Comparison of ENCODE assay signal across 1 cellular context in the genomic region with DNA sequence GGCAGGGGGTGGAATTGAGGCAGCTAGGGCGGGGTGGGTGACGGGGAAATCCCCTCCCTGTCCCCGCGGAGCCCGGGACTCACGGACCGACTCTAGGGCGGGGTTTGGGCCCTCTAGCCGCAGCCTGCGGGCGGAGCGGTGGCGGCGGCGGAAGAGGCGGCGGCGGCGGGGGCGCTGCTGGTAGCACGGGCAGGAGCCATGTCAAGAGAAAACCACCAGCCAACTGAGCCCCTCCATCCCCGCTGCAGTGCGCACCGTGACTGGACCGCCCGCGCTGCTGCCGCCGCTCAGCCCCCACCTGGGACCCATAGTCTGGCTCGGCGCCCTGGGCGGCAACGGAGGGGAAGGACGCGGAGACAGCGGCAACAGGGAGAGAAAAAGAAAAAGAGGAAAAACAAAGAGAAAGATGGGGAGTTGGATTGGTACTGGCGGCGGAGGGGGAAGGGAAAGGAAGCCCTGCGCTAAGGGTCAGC.
TF ChIP-seq lines count a peak whose summit lies in the region.

No MANE protein-coding gene starts in this region.

TF ChIP-seq in HepG2, 621 proteins besides CTCF, POLR2A, EP300 and RAD21 (continued from another document and continues in another):
- no peak for TF ChIP-seq ZNF251 (CRISPR knock-in tag; IDR thresholded peaks at IDR 0.05)
- no peak for TF ChIP-seq RARG (CRISPR knock-in tag; IDR thresholded peaks at IDR 0.05; ENCODE audit: low read depth)
- TF ChIP-seq, protein P1, sequence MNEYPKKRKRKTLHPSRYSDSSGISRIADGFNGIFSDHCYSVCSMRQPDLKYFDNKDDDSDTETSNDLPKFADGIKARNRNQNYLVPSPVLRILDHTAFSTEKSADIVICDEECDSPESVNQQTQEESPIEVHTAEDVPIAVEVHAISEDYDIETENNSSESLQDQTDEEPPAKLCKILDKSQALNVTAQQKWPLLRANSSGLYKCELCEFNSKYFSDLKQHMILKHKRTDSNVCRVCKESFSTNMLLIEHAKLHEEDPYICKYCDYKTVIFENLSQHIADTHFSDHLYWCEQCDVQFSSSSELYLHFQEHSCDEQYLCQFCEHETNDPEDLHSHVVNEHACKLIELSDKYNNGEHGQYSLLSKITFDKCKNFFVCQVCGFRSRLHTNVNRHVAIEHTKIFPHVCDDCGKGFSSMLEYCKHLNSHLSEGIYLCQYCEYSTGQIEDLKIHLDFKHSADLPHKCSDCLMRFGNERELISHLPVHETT (CRISPR knock-in tag; conservative IDR thresholded peaks at IDR 0.05), result no peak
- TF ChIP-seq SUZ12 (IDR thresholded peaks at IDR 0.05; ENCODE audit: low read depth, low read length), result no peak
- no peak for TF ChIP-seq ZNF101 (CRISPR knock-in tag; IDR thresholded peaks at IDR 0.05; ENCODE audit: borderline replicate concordance, low read depth)
- no peak for TF ChIP-seq AHR (CRISPR knock-in tag; IDR thresholded peaks at IDR 0.05)
- TF ChIP-seq, protein P2, sequence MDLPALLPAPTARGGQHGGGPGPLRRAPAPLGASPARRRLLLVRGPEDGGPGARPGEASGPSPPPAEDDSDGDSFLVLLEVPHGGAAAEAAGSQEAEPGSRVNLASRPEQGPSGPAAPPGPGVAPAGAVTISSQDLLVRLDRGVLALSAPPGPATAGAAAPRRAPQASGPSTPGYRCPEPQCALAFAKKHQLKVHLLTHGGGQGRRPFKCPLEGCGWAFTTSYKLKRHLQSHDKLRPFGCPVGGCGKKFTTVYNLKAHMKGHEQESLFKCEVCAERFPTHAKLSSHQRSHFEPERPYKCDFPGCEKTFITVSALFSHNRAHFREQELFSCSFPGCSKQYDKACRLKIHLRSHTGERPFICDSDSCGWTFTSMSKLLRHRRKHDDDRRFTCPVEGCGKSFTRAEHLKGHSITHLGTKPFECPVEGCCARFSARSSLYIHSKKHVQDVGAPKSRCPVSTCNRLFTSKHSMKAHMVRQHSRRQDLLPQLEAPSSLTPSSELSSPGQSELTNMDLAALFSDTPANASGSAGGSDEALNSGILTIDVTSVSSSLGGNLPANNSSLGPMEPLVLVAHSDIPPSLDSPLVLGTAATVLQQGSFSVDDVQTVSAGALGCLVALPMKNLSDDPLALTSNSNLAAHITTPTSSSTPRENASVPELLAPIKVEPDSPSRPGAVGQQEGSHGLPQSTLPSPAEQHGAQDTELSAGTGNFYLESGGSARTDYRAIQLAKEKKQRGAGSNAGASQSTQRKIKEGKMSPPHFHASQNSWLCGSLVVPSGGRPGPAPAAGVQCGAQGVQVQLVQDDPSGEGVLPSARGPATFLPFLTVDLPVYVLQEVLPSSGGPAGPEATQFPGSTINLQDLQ (CRISPR knock-in tag; IDR thresholded peaks at IDR 0.05), result no peak
- no peak for TF ChIP-seq JARID2 (CRISPR knock-in tag; IDR thresholded peaks at IDR 0.05; ENCODE audit: insufficient replicate concordance)
- TF ChIP-seq, protein P3, sequence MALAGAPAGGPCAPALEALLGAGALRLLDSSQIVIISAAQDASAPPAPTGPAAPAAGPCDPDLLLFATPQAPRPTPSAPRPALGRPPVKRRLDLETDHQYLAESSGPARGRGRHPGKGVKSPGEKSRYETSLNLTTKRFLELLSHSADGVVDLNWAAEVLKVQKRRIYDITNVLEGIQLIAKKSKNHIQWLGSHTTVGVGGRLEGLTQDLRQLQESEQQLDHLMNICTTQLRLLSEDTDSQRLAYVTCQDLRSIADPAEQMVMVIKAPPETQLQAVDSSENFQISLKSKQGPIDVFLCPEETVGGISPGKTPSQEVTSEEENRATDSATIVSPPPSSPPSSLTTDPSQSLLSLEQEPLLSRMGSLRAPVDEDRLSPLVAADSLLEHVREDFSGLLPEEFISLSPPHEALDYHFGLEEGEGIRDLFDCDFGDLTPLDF (CRISPR knock-in tag; IDR thresholded peaks at IDR 0.05), result no peak
- TF ChIP-seq AGO1 (IDR thresholded peaks at IDR 0.05; ENCODE audit: low read depth, low read length, poor library complexity, severe bottlenecking), result peak; percentile 75
- TF ChIP-seq GABPA (IDR thresholded peaks at IDR 0.05; ENCODE audit: low read depth, low read length), result peak; percentile 15; the same call in 1 of the 2 replicates
- TF ChIP-seq GABPA (CRISPR knock-in tag; IDR thresholded peaks at IDR 0.05; ENCODE audit: low read depth), result no peak
- no peak for TF ChIP-seq ZBTB1 (CRISPR knock-in tag; IDR thresholded peaks at IDR 0.05; ENCODE audit: borderline replicate concordance)
- TF ChIP-seq ARHGAP35 (CRISPR knock-in tag; IDR thresholded peaks at IDR 0.05; ENCODE audit: borderline replicate concordance), result peak; percentile 14; the same call in 1 of the 2 replicates
- no peak for TF ChIP-seq NKX3-1 (CRISPR knock-in tag; IDR thresholded peaks at IDR 0.05)
- TF ChIP-seq, protein P4, sequence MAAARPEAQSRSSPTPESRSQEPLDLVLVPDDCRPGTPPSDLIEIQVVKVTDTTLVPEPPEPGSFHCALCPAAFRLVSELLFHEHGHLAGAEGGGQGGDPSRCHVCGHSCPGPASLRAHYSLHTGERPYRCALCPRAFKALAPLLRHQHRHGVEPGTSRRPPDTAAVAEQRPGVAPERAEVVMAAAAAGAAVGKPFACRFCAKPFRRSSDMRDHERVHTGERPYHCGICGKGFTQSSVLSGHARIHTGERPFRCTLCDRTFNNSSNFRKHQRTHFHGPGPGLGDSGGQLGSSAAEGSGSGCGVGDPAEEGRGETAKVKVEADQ (CRISPR knock-in tag; IDR thresholded peaks at IDR 0.05; ENCODE audit: borderline replicate concordance), result no peak
- no peak for TF ChIP-seq SOX5 (CRISPR knock-in tag; IDR thresholded peaks at IDR 0.05; ENCODE audit: borderline replicate concordance)
- no peak for TF ChIP-seq HIVEP1 (CRISPR knock-in tag; IDR thresholded peaks at IDR 0.05)
- TF ChIP-seq HES4 (CRISPR knock-in tag; IDR thresholded peaks at IDR 0.05; ENCODE audit: borderline replicate concordance), result 0 out of 2 replicates have a peak, but pooled peaks have one; percentile 66
- TF ChIP-seq, protein P5, sequence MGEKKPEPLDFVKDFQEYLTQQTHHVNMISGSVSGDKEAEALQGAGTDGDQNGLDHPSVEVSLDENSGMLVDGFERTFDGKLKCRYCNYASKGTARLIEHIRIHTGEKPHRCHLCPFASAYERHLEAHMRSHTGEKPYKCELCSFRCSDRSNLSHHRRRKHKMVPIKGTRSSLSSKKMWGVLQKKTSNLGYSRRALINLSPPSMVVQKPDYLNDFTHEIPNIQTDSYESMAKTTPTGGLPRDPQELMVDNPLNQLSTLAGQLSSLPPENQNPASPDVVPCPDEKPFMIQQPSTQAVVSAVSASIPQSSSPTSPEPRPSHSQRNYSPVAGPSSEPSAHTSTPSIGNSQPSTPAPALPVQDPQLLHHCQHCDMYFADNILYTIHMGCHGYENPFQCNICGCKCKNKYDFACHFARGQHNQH (CRISPR knock-in tag; IDR thresholded peaks at IDR 0.05), result no peak; the same call in 1 of the 2 replicates
- peak; percentile 61 for TF ChIP-seq ZFX (CRISPR knock-in tag; IDR thresholded peaks at IDR 0.05; ENCODE audit: low read depth)
- TF ChIP-seq, protein P6, sequence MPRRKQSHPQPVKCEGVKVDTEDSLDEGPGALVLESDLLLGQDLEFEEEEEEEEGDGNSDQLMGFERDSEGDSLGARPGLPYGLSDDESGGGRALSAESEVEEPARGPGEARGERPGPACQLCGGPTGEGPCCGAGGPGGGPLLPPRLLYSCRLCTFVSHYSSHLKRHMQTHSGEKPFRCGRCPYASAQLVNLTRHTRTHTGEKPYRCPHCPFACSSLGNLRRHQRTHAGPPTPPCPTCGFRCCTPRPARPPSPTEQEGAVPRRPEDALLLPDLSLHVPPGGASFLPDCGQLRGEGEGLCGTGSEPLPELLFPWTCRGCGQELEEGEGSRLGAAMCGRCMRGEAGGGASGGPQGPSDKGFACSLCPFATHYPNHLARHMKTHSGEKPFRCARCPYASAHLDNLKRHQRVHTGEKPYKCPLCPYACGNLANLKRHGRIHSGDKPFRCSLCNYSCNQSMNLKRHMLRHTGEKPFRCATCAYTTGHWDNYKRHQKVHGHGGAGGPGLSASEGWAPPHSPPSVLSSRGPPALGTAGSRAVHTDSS (CRISPR knock-in tag; conservative IDR thresholded peaks at IDR 0.05), result no peak
- no peak for TF ChIP-seq CHD4 (IDR thresholded peaks at IDR 0.05; ENCODE audit: borderline replicate concordance, low read length)
- TF ChIP-seq ZSCAN25 (CRISPR knock-in tag; IDR thresholded peaks at IDR 0.05), result 0 out of 2 replicates have a peak, but pooled peaks have one; percentile 36
- TF ChIP-seq, protein P7, sequence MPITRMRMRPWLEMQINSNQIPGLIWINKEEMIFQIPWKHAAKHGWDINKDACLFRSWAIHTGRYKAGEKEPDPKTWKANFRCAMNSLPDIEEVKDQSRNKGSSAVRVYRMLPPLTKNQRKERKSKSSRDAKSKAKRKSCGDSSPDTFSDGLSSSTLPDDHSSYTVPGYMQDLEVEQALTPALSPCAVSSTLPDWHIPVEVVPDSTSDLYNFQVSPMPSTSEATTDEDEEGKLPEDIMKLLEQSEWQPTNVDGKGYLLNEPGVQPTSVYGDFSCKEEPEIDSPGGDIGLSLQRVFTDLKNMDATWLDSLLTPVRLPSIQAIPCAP (CRISPR knock-in tag; IDR thresholded peaks at IDR 0.05; ENCODE audit: low read depth), result no peak
- TF ChIP-seq, protein P8, sequence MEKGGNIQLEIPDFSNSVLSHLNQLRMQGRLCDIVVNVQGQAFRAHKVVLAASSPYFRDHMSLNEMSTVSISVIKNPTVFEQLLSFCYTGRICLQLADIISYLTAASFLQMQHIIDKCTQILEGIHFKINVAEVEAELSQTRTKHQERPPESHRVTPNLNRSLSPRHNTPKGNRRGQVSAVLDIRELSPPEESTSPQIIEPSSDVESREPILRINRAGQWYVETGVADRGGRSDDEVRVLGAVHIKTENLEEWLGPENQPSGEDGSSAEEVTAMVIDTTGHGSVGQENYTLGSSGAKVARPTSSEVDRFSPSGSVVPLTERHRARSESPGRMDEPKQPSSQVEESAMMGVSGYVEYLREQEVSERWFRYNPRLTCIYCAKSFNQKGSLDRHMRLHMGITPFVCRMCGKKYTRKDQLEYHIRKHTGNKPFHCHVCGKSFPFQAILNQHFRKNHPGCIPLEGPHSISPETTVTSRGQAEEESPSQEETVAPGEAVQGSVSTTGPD (CRISPR knock-in tag; IDR thresholded peaks at IDR 0.05), result no peak
- 0 out of 2 replicates have a peak, but pooled peaks have one; percentile 12 for TF ChIP-seq ZNF589 (CRISPR knock-in tag; conservative IDR thresholded peaks at IDR 0.05)
- no peak for TF ChIP-seq BCL6 (CRISPR knock-in tag; IDR thresholded peaks at IDR 0.05)
- TF ChIP-seq NFKB2 (CRISPR knock-in tag; IDR thresholded peaks at IDR 0.05; ENCODE audit: borderline replicate concordance), result no peak
- TF ChIP-seq RFX1 (IDR thresholded peaks at IDR 0.05), result no peak
- TF ChIP-seq, protein P9, sequence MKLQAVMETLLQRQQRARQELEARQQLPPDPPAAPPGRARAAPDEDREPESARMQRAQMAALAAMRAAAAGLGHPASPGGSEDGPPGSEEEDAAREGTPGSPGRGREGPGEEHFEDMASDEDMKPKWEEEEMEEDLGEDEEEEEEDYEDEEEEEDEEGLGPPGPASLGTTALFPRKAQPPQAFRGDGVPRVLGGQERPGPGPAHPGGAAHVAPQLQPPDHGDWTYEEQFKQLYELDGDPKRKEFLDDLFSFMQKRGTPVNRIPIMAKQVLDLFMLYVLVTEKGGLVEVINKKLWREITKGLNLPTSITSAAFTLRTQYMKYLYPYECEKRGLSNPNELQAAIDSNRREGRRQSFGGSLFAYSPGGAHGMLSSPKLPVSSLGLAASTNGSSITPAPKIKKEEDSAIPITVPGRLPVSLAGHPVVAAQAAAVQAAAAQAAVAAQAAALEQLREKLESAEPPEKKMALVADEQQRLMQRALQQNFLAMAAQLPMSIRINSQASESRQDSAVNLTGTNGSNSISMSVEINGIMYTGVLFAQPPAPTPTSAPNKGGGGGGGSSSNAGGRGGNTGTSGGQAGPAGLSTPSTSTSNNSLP (IDR thresholded peaks at IDR 0.05; ENCODE audit: low read depth, low read length), result no peak
- no peak for TF ChIP-seq MLLT10 (CRISPR knock-in tag; IDR thresholded peaks at IDR 0.05)
- TF ChIP-seq YY1 (IDR thresholded peaks at IDR 0.05; ENCODE audit: insufficient read depth, insufficient replicate concordance, low read depth, low read length), result peak; percentile 19
- TF ChIP-seq, protein P10, sequence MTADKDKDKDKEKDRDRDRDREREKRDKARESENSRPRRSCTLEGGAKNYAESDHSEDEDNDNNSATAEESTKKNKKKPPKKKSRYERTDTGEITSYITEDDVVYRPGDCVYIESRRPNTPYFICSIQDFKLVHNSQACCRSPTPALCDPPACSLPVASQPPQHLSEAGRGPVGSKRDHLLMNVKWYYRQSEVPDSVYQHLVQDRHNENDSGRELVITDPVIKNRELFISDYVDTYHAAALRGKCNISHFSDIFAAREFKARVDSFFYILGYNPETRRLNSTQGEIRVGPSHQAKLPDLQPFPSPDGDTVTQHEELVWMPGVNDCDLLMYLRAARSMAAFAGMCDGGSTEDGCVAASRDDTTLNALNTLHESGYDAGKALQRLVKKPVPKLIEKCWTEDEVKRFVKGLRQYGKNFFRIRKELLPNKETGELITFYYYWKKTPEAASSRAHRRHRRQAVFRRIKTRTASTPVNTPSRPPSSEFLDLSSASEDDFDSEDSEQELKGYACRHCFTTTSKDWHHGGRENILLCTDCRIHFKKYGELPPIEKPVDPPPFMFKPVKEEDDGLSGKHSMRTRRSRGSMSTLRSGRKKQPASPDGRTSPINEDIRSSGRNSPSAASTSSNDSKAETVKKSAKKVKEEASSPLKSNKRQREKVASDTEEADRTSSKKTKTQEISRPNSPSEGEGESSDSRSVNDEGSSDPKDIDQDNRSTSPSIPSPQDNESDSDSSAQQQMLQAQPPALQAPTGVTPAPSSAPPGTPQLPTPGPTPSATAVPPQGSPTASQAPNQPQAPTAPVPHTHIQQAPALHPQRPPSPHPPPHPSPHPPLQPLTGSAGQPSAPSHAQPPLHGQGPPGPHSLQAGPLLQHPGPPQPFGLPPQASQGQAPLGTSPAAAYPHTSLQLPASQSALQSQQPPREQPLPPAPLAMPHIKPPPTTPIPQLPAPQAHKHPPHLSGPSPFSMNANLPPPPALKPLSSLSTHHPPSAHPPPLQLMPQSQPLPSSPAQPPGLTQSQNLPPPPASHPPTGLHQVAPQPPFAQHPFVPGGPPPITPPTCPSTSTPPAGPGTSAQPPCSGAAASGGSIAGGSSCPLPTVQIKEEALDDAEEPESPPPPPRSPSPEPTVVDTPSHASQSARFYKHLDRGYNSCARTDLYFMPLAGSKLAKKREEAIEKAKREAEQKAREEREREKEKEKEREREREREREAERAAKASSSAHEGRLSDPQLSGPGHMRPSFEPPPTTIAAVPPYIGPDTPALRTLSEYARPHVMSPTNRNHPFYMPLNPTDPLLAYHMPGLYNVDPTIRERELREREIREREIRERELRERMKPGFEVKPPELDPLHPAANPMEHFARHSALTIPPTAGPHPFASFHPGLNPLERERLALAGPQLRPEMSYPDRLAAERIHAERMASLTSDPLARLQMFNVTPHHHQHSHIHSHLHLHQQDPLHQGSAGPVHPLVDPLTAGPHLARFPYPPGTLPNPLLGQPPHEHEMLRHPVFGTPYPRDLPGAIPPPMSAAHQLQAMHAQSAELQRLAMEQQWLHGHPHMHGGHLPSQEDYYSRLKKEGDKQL (CRISPR knock-in tag; IDR thresholded peaks at IDR 0.05; ENCODE audit: low read depth), result no peak
- no peak for TF ChIP-seq ARID2 (CRISPR knock-in tag; IDR thresholded peaks at IDR 0.05; ENCODE audit: borderline replicate concordance)
- no peak for TF ChIP-seq STAT5B (CRISPR knock-in tag; IDR thresholded peaks at IDR 0.05)
- no peak for TF ChIP-seq ETV5 (CRISPR knock-in tag; IDR thresholded peaks at IDR 0.05; ENCODE audit: borderline replicate concordance)
